ENCODE assay signal across 9 cellular contexts in genomic region chr1:923991-924618, GRCh38. TPM values are rescaled to one million over a fixed set of nuclear protein-coding genes. Genes with fewer than 3 reads are reported as not detected.
DNase-seq lines count a peak whose midpoint lies in the region; ATAC-seq and TF ChIP-seq lines count a peak whose summit lies in the region.
"Had no signal": no experiment of that assay in that cellular context is flagged by ENCODE, and none has a peak within 500 bp of the region (broad histone marks: within the 10 kb centered on the region; RNA-seq: fewer than 3 reads in every experiment).

No MANE protein-coding gene starts in this region.

- no peaks in the 10 kb centered on the region for H3K9me3 ChIP-seq in SK-N-MC (ENCODE audit: low read depth, low read length)
- H3K9me3 ChIP-seq in stomach, result no peaks in the 10 kb centered on the region

- H3K27ac ChIP-seq in SK-N-MC (no peak overlapping the region), stomach (peak overlapping the region in 2 of 5 donors; percentile 63 to 72), caudate nucleus (ENCODE audit: low read depth, low read length) (no peak overlapping the region)

- peaks cover 50 to 76% (median 59%) of the 10 kb centered on the region in 4 donors for H3K4me1 ChIP-seq in stomach

- H3K4me3 ChIP-seq in H7 (ENCODE audit: insufficient read depth, low read depth, low read length) (peak overlapping the region; percentile 25), SK-N-MC (peak overlapping the region; percentile 95), iPS-11a (ENCODE audit: low read depth, low read length) (peak overlapping the region; percentile 8), stomach (peak overlapping the region; percentile 54 to 67 (median 59))

- no peak for ATAC-seq in HG03378 (IDR thresholded peaks at IDR 0.05; ENCODE audit: unreplicated experiment)

- H3K9ac ChIP-seq in SK-N-MC (ENCODE audit: insufficient read length), result peak overlapping the region; percentile 89

- H3K27me3 ChIP-seq in H7 (ENCODE audit: control insufficient read depth, insufficient read depth, low read length), result peaks cover 92% of the 10 kb centered on the region
- peaks cover 0 to 100% (median 67%) of the 10 kb centered on the region in 3 donors for H3K27me3 ChIP-seq in stomach

- no peak for TF ChIP-seq EP300 in stomach (IDR thresholded peaks at IDR 0.05)

- WGBS in stomach, 5 donors, result 0 to 1% (median 0%) methylated on average over 8 to 89 of the region's 92 CpGs

- TF ChIP-seq CTCF in stomach (IDR thresholded peaks at IDR 0.05), result no peak

- DNase-seq in H7, result peak; percentile 84
- DNase-seq in SK-N-MC (ENCODE audit: low read depth, low spot score), result no peak
- DNase-seq in stomach, result no peak
- DNase-seq in activated CD4-positive, alpha-beta T cell treated with anti-CD3 and anti-CD28 coated beads for 4 hours, result no peak
- DNase-seq in caudate nucleus (lab: John Stamatoyannopoulos, UW), result no peak

- no peak for TF ChIP-seq POLR2A in stomach (IDR thresholded peaks at IDR 0.05)

- H3K36me3 ChIP-seq in H7 (replicated peaks; ENCODE audit: control insufficient read depth, insufficient read depth, low read length), result no peaks in the 10 kb centered on the region
- H3K36me3 ChIP-seq in SK-N-MC (ENCODE audit: insufficient read depth, low read length), result peaks cover 8% of the 10 kb centered on the region; the same call in 1 of the 2 replicates
- no peaks in the 10 kb centered on the region for H3K36me3 ChIP-seq in stomach

- intact Hi-C loops in stomach (cut with DNase I; ENCODE audit: low total_unique reads), result no loop called here

RNA-seq across cellular contexts. Expression of gene SAMD11, which starts 0.4 kb away (rescaled TPM):
- total RNA-seq in H7 (2014; rRNA removed; shearing (Covaris generic)), result 14.8 and 17.4 TPM in 2 replicates
- total RNA-seq in stomach, result 1 to 10 TPM in 4 of 5 donors, not detected in 1; 3.6 to 9.8 (median 4.7) TPM
- 10 to 100 TPM in 1 of 3 donors, 1 to 10 TPM in 2; 3.5 to 23.3 (median 4.3) TPM for polyA plus RNA-seq in stomach
- total RNA-seq: activated CD8-positive, alpha-beta memory T cell treated with anti-CD3 and anti-CD28 coated beads for 36 hours; lung microvascular endothelial cell had no signal

RNA-seq across cellular contexts. Expression of gene NOC2L, which starts 35.0 kb away (rescaled TPM):
- total RNA-seq in H7 (2014; rRNA removed; shearing (Covaris generic)), result 239 and 287 TPM in 2 replicates
- 10 to 100 TPM; 30.4 to 69.2 (median 40.3) TPM for total RNA-seq in stomach
- 10 to 100 TPM; 33.5 to 57.9 (median 50.1) TPM for polyA plus RNA-seq in stomach

RNA-seq across cellular contexts. Expression of gene KLHL17, which starts 36.3 kb away (rescaled TPM):
- total RNA-seq in H7 (2014; rRNA removed; shearing (Covaris generic)), result 50.8 and 87.8 TPM in 2 replicates
- 10 to 100 TPM in 2 of 5 donors, 1 to 10 TPM in 3; 1.7 to 99.9 (median 8.1) TPM for total RNA-seq in stomach
- polyA plus RNA-seq in stomach, result 10 to 100 TPM in 1 of 3 donors, 1 to 10 TPM in 2; 6.0 to 19.3 (median 7.2) TPM

RNA-seq across cellular contexts. Expression of gene PLEKHN1, which starts 42.2 kb away (rescaled TPM):
- total RNA-seq in H7 (2014; rRNA removed; shearing (Covaris generic)), result 1.6 and 2.0 TPM in 2 replicates
- total RNA-seq in stomach, result 10 to 100 TPM in 1 of 5 donors, under 1 TPM in 3, not detected in 1; 0.29 to 29.2 (median 0.50) TPM
- polyA plus RNA-seq in stomach, result 10 to 100 TPM in 1 of 3 donors, 1 to 10 TPM in 1, not detected in 1; 2.9 to 13.6 TPM

RNA-seq across cellular contexts. Expression of gene PERM1, which starts 57.8 kb away (rescaled TPM):
- total RNA-seq in H7 (2014; rRNA removed; shearing (Covaris generic)), result not detected in 2 replicates
- under 1 TPM in 1 of 5 donors, not detected in 4; 0.43 TPM for total RNA-seq in stomach
- under 1 TPM; 0.37 to 0.88 (median 0.46) TPM for polyA plus RNA-seq in stomach
- total RNA-seq: activated CD8-positive, alpha-beta memory T cell treated with anti-CD3 and anti-CD28 coated beads for 36 hours; lung microvascular endothelial cell had no signal

Comparison
In these comparisons a context has a peak if more than half of its experiments do, and no peak if none do; other contexts are left out.
1. H3K4me3 ChIP-seq: peak in every context shown above with its lines; median percentile 95 in SK-N-MC; 59 in stomach; 25 in H7; 8 in iPS-11a.